Comparison of ENCODE assay signal across 1 cellular context in the genomic region with DNA sequence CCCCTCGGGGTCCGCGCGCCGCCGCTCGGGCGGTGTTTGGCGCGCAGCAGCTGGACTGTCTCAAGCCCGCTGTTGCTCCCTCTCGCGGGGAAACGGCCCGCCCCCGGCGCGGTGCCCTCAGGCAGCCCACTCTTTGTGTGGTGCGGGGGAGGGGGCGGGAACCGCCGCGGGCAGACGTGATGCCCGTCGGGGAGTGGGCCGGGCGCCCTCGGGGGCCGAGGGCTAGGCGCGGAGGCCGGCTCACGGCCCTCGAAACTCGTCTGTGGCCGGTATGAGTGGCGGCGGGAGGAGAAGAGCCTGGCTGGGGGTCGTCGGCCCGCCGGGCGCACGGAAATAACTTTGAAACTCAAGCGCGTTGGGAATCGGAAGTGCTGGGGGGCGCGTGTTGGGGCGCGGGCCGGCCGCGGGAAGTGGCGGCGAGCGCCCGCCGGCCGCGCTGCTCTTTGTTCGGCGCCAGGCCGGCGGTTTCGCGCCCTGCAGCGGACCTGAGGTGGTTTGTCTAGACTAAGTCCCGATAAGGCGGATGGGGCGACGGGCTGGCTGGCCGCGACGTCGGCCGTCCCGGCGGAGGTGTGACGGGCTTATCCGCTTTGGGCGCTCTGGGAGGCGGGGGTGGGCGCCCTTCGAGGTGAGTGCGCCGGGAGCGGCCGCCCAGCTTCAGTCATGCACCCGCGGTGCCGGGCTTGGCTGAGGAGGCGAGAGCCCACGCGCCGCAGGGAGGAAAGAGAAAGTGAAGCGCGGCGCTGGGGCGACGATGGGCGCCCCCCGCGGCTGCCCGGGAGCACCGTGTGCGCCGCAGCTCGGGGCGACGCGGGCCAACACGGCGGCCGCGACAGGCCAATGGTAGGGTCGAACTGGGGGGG.
TF ChIP-seq lines count a peak whose summit lies in the region.

No MANE protein-coding gene starts in this region.

TF ChIP-seq in GM12878, 131 proteins besides CTCF, POLR2A, EP300 and RAD21 (continued from another document):
- TF ChIP-seq DPF2 (IDR thresholded peaks at IDR 0.05) (peak; percentile 21; the same call in 1 of the 2 replicates), EED (IDR thresholded peaks at IDR 0.05; ENCODE audit: low read depth) (no peak)
